ENCODE assay signal across 8 cellular contexts in genomic region chr10:22713853-22714523, GRCh38. TPM values are rescaled to one million over a fixed set of nuclear protein-coding genes. Genes with fewer than 3 reads are reported as not detected.
DNase-seq lines count a peak whose midpoint lies in the region; ATAC-seq and TF ChIP-seq lines count a peak whose summit lies in the region.

No MANE protein-coding gene starts in this region.

- ATAC-seq in GM19351 (IDR thresholded peaks at IDR 0.05; ENCODE audit: unreplicated experiment) (peak; percentile 31), HG03457 (IDR thresholded peaks at IDR 0.05; ENCODE audit: unreplicated experiment) (peak; percentile 11), T-helper 17 cell (peak; percentile 39)
- peak; percentile 31 for ATAC-seq in central memory CD8-positive, alpha-beta T cell (replicated peaks; ENCODE audit: extremely low read depth, poor library complexity, severe bottlenecking)
- ATAC-seq in stimulated activated naive B cell treated with anti-CD40 and anti-IgM and Interleukin-4, amounts not matched to agents 10 μg/mL and 1 μg/mL and 100 μg/mL, for 72 hours (replicated peaks): peak; percentile 44 to 48

- peak overlapping the region; percentile 66 for H3K27ac ChIP-seq in A673 (ENCODE audit: low read depth, low read length, poor library complexity, severe bottlenecking)

- peaks cover 10% of the 10 kb centered on the region for H3K4me1 ChIP-seq in A673 (ENCODE audit: insufficient read depth, low read length, poor library complexity, severe bottlenecking)

- H3K27me3 ChIP-seq in A673 (replicated peaks; ENCODE audit: insufficient read depth, low read depth, low read length, poor library complexity): no peaks in the 10 kb centered on the region

- no peak for TF ChIP-seq POLR2A in lower leg skin (IDR thresholded peaks at IDR 0.05)

- no peaks in the 10 kb centered on the region for H3K36me3 Mint-ChIP-seq in T-helper 17 cell (ENCODE audit: low read depth)
- H3K36me3 Mint-ChIP-seq in central memory CD8-positive, alpha-beta T cell (ENCODE audit: insufficient read depth): peaks cover 19% of the 10 kb centered on the region
- peaks cover 3 to 7% of the 10 kb centered on the region in 2 donors for H3K36me3 Mint-ChIP-seq in stimulated activated naive B cell treated with anti-CD40 and anti-IgM and Interleukin-4, amounts not matched to agents 10 μg/mL and 1 μg/mL and 100 μg/mL, for 72 hours

- POLR2A ChIA-PET in A673 (lab: Charles Lee; ENCODE audit: low non-redundant PET): interaction anchor here (0.6 kb wide), 1 partner anchor 271 kb away, joined by 10 read pairs; no protein-coding TSS in a partner anchor

- intact Hi-C loops in A673 (cut with micrococcal nuclease; ENCODE audit: unreplicated experiment): loop anchor here (5.0 kb wide), 1 partner anchor 97 kb away; no protein-coding TSS in a partner anchor
- intact Hi-C loops in lower leg skin (cut with DNase I; ENCODE audit: low total_unique reads): no loop called here

- no TSS peak for BruUV-seq in A673 (replicated peaks; lab: Mats Ljungman, UMichigan)

- DNase-seq in A673 (ENCODE audit: low spot score) (peak; percentile 22), T-helper 17 cell (peak in 1 of 3 donors; percentile 22), lower leg skin (ENCODE audit: low spot score in 2 of 2) (peak in 1 of 2 donors; percentile 88), NCI-H446 treated with DMSO at 0.1 percent for 48 hours (lab: John Stamatoyannopoulos, UW) (no peak)
- no peak for DNase-seq in central memory CD8-positive, alpha-beta T cell (ENCODE audit: low spot score in 2 of 2)
- peak; percentile 60 for DNase-seq in stimulated activated naive B cell treated with anti-CD40 and anti-IgM and Interleukin-4, amounts not matched to agents 10 μg/mL and 1 μg/mL and 100 μg/mL, for 72 hours

- H3K4me1 Mint-ChIP-seq in T-helper 17 cell: peaks cover 32% of the 10 kb centered on the region
- H3K4me1 Mint-ChIP-seq in central memory CD8-positive, alpha-beta T cell: peaks cover 39% of the 10 kb centered on the region
- H3K4me1 Mint-ChIP-seq in stimulated activated naive B cell treated with anti-CD40 and anti-IgM and Interleukin-4, amounts not matched to agents 10 μg/mL and 1 μg/mL and 100 μg/mL, for 72 hours: peaks cover 21 to 48% of the 10 kb centered on the region in 2 donors

- peak overlapping the region; percentile 90 for H3K4me3 ChIP-seq in A673 (ENCODE audit: low read depth, low read length, poor library complexity, severe bottlenecking)
- peak overlapping the region; percentile 95 for H3K4me3 ChIP-seq in lower leg skin (ENCODE audit: low read depth, poor library complexity, severe bottlenecking)

- no peaks in the 10 kb centered on the region for H3K36me3 ChIP-seq in A673 (ENCODE audit: insufficient read depth, low read length, poor library complexity, severe bottlenecking)

- CTCF ChIA-PET in A673 (lab: Charles Lee): no interaction called here

- H3K9me3 Mint-ChIP-seq in central memory CD8-positive, alpha-beta T cell: no peaks in the 10 kb centered on the region
- no peaks in the 10 kb centered on the region for H3K9me3 Mint-ChIP-seq in stimulated activated naive B cell treated with anti-CD40 and anti-IgM and Interleukin-4, amounts not matched to agents 10 μg/mL and 1 μg/mL and 100 μg/mL, for 72 hours

- no peaks in the 10 kb centered on the region for H3K27me3 Mint-ChIP-seq in T-helper 17 cell
- no peaks in the 10 kb centered on the region for H3K27me3 Mint-ChIP-seq in central memory CD8-positive, alpha-beta T cell
- H3K27me3 Mint-ChIP-seq in stimulated activated naive B cell treated with anti-CD40 and anti-IgM and Interleukin-4, amounts not matched to agents 10 μg/mL and 1 μg/mL and 100 μg/mL, for 72 hours: peaks cover 4 to 9% of the 10 kb centered on the region in 2 donors

- peak overlapping the region; percentile 37 for H3K27ac Mint-ChIP-seq in T-helper 17 cell
- peak overlapping the region; percentile 93 for H3K27ac Mint-ChIP-seq in central memory CD8-positive, alpha-beta T cell (ENCODE audit: low read depth)
- H3K27ac Mint-ChIP-seq in stimulated activated naive B cell treated with anti-CD40 and anti-IgM and Interleukin-4, amounts not matched to agents 10 μg/mL and 1 μg/mL and 100 μg/mL, for 72 hours: peak overlapping the region; percentile 59

- 1% methylated on average over 27 to 47 of the region's 75 CpGs for WGBS in lower leg skin, 2 donors

- H3K9me3 ChIP-seq in A673 (ENCODE audit: low read depth, low read length, poor library complexity, severe bottlenecking) (no peaks in the 10 kb centered on the region), T-helper 17 cell (ENCODE audit: control insufficient read depth, low read length, poor library complexity, severe bottlenecking) (no peaks in the 10 kb centered on the region)

- TF ChIP-seq CTCF in A673 (conservative IDR thresholded peaks at IDR 0.05; ENCODE audit: low read depth, low read length) (no peak), lower leg skin (IDR thresholded peaks at IDR 0.05) (no peak)

- H3K4me3 Mint-ChIP-seq in T-helper 17 cell: peak overlapping the region; percentile 96
- H3K4me3 Mint-ChIP-seq in central memory CD8-positive, alpha-beta T cell: peak overlapping the region; percentile 91
- peak overlapping the region; percentile 88 to 92 for H3K4me3 Mint-ChIP-seq in stimulated activated naive B cell treated with anti-CD40 and anti-IgM and Interleukin-4, amounts not matched to agents 10 μg/mL and 1 μg/mL and 100 μg/mL, for 72 hours

RNA-seq across cellular contexts. Expression of gene PIP4K2A, which starts 0.4 kb away (rescaled TPM):
- 18.3 and 19.8 TPM in 2 replicates for total RNA-seq in A673 (2021)
- 100 to 1,000 TPM; 167 to 205 TPM for total RNA-seq in T-helper 17 cell
- total RNA-seq in lower leg skin: 10 to 100 TPM in 1 of 4 donors, 1 to 10 TPM in 3; 2.3 to 12.4 (median 6.6) TPM

Comparison
In these comparisons a context has a peak if more than half of its experiments do, and no peak if none do; other contexts are left out.
1. DNase-seq: peak in A673 (single experiment) and stimulated activated naive B cell treated with anti-CD40 and anti-IgM and Interleukin-4, amounts not matched to agents 10 μg/mL and 1 μg/mL and 100 μg/mL, for 72 hours (single experiment); none in central memory CD8-positive, alpha-beta T cell (0 of 2) and NCI-H446 treated with DMSO at 0.1 percent for 48 hours (single experiment).
2. H3K27ac Mint-ChIP-seq: peak in every context shown above with its lines; median percentile 93 in central memory CD8-positive, alpha-beta T cell; 59 in stimulated activated naive B cell treated with anti-CD40 and anti-IgM and Interleukin-4, amounts not matched to agents 10 μg/mL and 1 μg/mL and 100 μg/mL, for 72 hours; 37 in T-helper 17 cell.
3. Peak in every context shown above with its lines, with median percentiles within 50 percentile points of each other: ATAC-seq and H3K4me3 Mint-ChIP-seq.